In genomic region chr9:91187965-91188344, GRCh38 we compare ENCODE assay signal across 17 cellular contexts.
DNase-seq lines count a peak whose midpoint lies in the region; ATAC-seq and TF ChIP-seq lines count a peak whose summit lies in the region.
"Had no signal": no experiment of that assay in that cellular context is flagged by ENCODE, and none has a peak within 500 bp of the region (broad histone marks: within the 10 kb centered on the region; RNA-seq: fewer than 3 reads in every experiment).

No MANE protein-coding gene starts in this region.

- no peak overlapping the region for H3K9ac ChIP-seq in fibroblast of lung (ENCODE audit: insufficient read depth, low read length)

- CTCF ChIA-PET in RWPE1 (lab: Yijun Ruan, JAX): no interaction called here

- no peak overlapping the region for H3K4me2 ChIP-seq in fibroblast of lung (ENCODE audit: extremely low read depth, insufficient read depth, low read length)

- no peak overlapping the region for H3K4me3 Mint-ChIP-seq in osteocyte (ENCODE audit: unreplicated experiment)
- H3K4me3 Mint-ChIP-seq in T-helper 17 cell: no peak overlapping the region
- H3K4me3 Mint-ChIP-seq: activated B cell treated with CpG ODN at 0.5 μM for 24 hours, immature natural killer cell had no signal

- peak overlapping the region; percentile 39 for H3K27ac ChIP-seq in RWPE1
- H3K27ac ChIP-seq in fibroblast of lung (ENCODE audit: insufficient read depth, low read length): peak overlapping the region; percentile 73

- TF ChIP-seq CTCF in RWPE1 (conservative IDR thresholded peaks at IDR 0.05; ENCODE audit: low read depth) (no peak), fibroblast of lung (conservative IDR thresholded peaks at IDR 0.05 in 1 of 2, IDR thresholded peaks at IDR 0.05 in 1 of 2; ENCODE audit: low read depth in 1 of 2, low read length in 2 of 2) (no peak), osteocyte (IDR thresholded peaks at IDR 0.05) (no peak)

- H3K27me3 Mint-ChIP-seq in osteocyte (ENCODE audit: unreplicated experiment): no peaks in the 10 kb centered on the region
- no peaks in the 10 kb centered on the region for H3K27me3 Mint-ChIP-seq in T-helper 17 cell
- H3K27me3 Mint-ChIP-seq: activated B cell treated with CpG ODN at 0.5 μM for 24 hours; CD8-positive, alpha-beta memory T cell had no signal

- H3K36me3 Mint-ChIP-seq in osteocyte (ENCODE audit: unreplicated experiment): peaks cover 3% of the 10 kb centered on the region
- peaks cover 2% of the 10 kb centered on the region for H3K36me3 Mint-ChIP-seq in T-helper 17 cell (ENCODE audit: low read depth)
- H3K36me3 Mint-ChIP-seq: immature natural killer cell had no signal

- H3K79me2 ChIP-seq in fibroblast of lung (ENCODE audit: control insufficient read depth, insufficient read depth, low read length): no peaks in the 10 kb centered on the region

- no peak overlapping the region for H2AFZ ChIP-seq in fibroblast of lung (ENCODE audit: low read length)

- H3K9me3 ChIP-seq in fibroblast of lung (ENCODE audit: control insufficient read depth, insufficient read depth, low read depth, low read length) (no peaks in the 10 kb centered on the region), T-helper 17 cell (ENCODE audit: control insufficient read depth, low read length, poor library complexity, severe bottlenecking) (no peaks in the 10 kb centered on the region)
- H3K9me3 ChIP-seq: stomach had no signal

- H3K9me3 Mint-ChIP-seq in osteocyte (ENCODE audit: unreplicated experiment): peaks cover 3% of the 10 kb centered on the region
- H3K9me3 Mint-ChIP-seq: activated B cell treated with CpG ODN at 0.5 μM for 24 hours; CD8-positive, alpha-beta memory T cell; immature natural killer cell had no signal

- no peaks in the 10 kb centered on the region for H4K20me1 ChIP-seq in fibroblast of lung (ENCODE audit: control insufficient read depth, extremely low read depth, insufficient read depth, low read length)

- H3K4me1 Mint-ChIP-seq in osteocyte (ENCODE audit: unreplicated experiment): peaks cover 26% of the 10 kb centered on the region
- peaks cover 7% of the 10 kb centered on the region for H3K4me1 Mint-ChIP-seq in T-helper 17 cell

- H3K36me3 ChIP-seq in fibroblast of lung (ENCODE audit: control insufficient read depth, insufficient read depth, low read length): no peaks in the 10 kb centered on the region
- H3K36me3 ChIP-seq: stomach had no signal

- no peak for ATAC-seq in T-helper 17 cell
- ATAC-seq: esophagus mucosa had no signal

- DNase-seq in EH (ENCODE audit: low read depth) (peak; percentile 90), RWPE1 (ENCODE audit: low spot score) (no peak), fibroblast of lung (ENCODE audit: low read depth in 2 of 2) (peak; percentile 85 to 88), osteocyte (ENCODE audit: extremely low spot score, unreplicated experiment) (peak; percentile 87), T-helper 17 cell (no peak), DMS153 (lab: John Stamatoyannopoulos, UW) (no peak), D341Med (ENCODE audit: low spot score) (no peak)
- DNase-seq in activated naive CD4-positive, alpha-beta T cell (lab: John Stamatoyannopoulos, UW): no peak
- DNase-seq: activated B cell treated with CpG ODN at 0.5 μM for 24 hours; CD8-positive, alpha-beta memory T cell; cerebellar nuclear complex; immature natural killer cell; KG1; NCI-H2029 treated with DMSO at 0.1 percent for 48 hours; retina had no signal

- POLR2A ChIA-PET in RWPE1 (lab: Yijun Ruan, JAX; ENCODE audit: low non-redundant PET): no interaction called here

- H3K4me1 ChIP-seq in fibroblast of lung (ENCODE audit: control insufficient read depth, extremely low read depth, insufficient read depth, low read length): peaks cover 19% of the 10 kb centered on the region

- H3K4me3 ChIP-seq in fibroblast of lung (replicated peaks in 1 of 4; ENCODE audit: control extremely low read depth in 1 of 4, insufficient read depth in 1 of 4, low read depth in 3 of 4, low read length in 4 of 4): no peak overlapping the region
- H3K4me3 ChIP-seq: stomach had no signal

- H3K27ac Mint-ChIP-seq in osteocyte (ENCODE audit: unreplicated experiment) (peak overlapping the region; percentile 83), T-helper 17 cell (no peak overlapping the region)
- H3K27ac Mint-ChIP-seq: activated B cell treated with CpG ODN at 0.5 μM for 24 hours had no signal

- no peaks in the 10 kb centered on the region for H3K27me3 ChIP-seq in fibroblast of lung (ENCODE audit: control insufficient read depth, insufficient read depth, low read length)
- H3K27me3 ChIP-seq: stomach had no signal

Comparison
In these comparisons a context has a peak if more than half of its experiments do, and no peak if none do; other contexts are left out.
1. DNase-seq: peak in EH (single experiment), fibroblast of lung (2 of 2) and osteocyte (single experiment); none in RWPE1 (single experiment), T-helper 17 cell (0 of 3), DMS153 (single experiment), activated naive CD4-positive, alpha-beta T cell (0 of 4) and D341Med (single experiment).